Comparison of ENCODE assay signal across 21 cellular contexts in the genomic region with DNA sequence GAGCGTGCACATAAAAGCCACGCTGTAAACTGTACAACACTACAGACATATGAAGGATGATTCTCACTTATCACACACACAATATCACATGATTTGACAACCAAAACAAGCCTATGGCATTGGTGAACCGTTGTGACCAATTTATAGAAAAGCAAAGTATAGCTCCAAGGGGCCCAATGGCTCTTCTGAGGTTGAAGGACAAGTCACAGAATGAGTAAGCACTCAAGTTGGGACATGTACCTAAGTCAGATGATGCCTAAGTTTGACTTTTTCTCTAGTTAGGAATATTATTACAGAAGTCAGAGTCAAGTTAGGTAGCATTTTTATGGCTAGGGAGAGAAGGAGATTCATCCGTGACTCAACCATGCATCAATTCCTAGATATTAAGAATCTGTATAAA. TPM values are rescaled to one million over a fixed set of nuclear protein-coding genes. Genes with fewer than 3 reads are reported as not detected.
DNase-seq lines count a peak whose midpoint lies in the region; ATAC-seq, FAIRE-seq and TF ChIP-seq lines count a peak whose summit lies in the region.
"Had no signal": no experiment of that assay in that cellular context is flagged by ENCODE, and none has a peak within 500 bp of the region (broad histone marks: within the 10 kb centered on the region; RNA-seq: fewer than 3 reads in every experiment).

No MANE protein-coding gene starts in this region.

- H3K27me3 ChIP-seq in mammary epithelial cell (ENCODE audit: insufficient read depth, low read length) (no peaks in the 10 kb centered on the region), A673 (replicated peaks; ENCODE audit: insufficient read depth, low read depth, low read length, poor library complexity) (no peaks in the 10 kb centered on the region)
- H3K27me3 ChIP-seq: esophagus muscularis mucosa had no signal

- H3K9ac ChIP-seq in mammary epithelial cell (ENCODE audit: insufficient read depth, low read length) (no peak overlapping the region), kidney (ENCODE audit: low read length in 2 of 2) (no peak overlapping the region)

- TF ChIP-seq CTCF in mammary epithelial cell (conservative IDR thresholded peaks at IDR 0.05 in 1 of 2, IDR thresholded peaks at IDR 0.05 in 1 of 2; ENCODE audit: extremely low read depth in 1 of 2, insufficient read depth in 1 of 2, low read depth in 1 of 2, low read length in 2 of 2) (no peak), A673 (conservative IDR thresholded peaks at IDR 0.05; ENCODE audit: low read depth, low read length) (no peak), kidney (IDR thresholded peaks at IDR 0.05; ENCODE audit: borderline replicate concordance, extremely low read depth, insufficient read depth) (no peak)

- peaks cover 4% of the 10 kb centered on the region for H3K9me3 Mint-ChIP-seq in activated CD4-positive, alpha-beta T cell treated with anti-CD3 and anti-CD28 coated beads, Interleukin-2, amount 10 ng/mL, durations not matched to agents 7 days and 5 days
- H3K9me3 Mint-ChIP-seq: activated T-cell treated with anti-CD3 and anti-CD28 coated beads, Interleukin-2, amount 50 U/mL, for 24 hours; naive thymus-derived CD8-positive, alpha-beta T cell; T-cell had no signal

- no peak for FAIRE-seq in kidney (lab: Jason Lieb, UNC)
- FAIRE-seq: colon, urothelium cell line had no signal

- no peak overlapping the region for H3K4me3 ChIP-seq in mammary epithelial cell (replicated peaks in 1 of 3; ENCODE audit: insufficient read depth in 1 of 3, low read depth in 2 of 3, low read length in 3 of 3)
- no peak overlapping the region for H3K4me3 ChIP-seq in A673 (ENCODE audit: low read depth, low read length, poor library complexity, severe bottlenecking)
- H3K4me3 ChIP-seq in kidney (ENCODE audit: low read length in 2 of 2): no peak overlapping the region
- H3K4me3 ChIP-seq: esophagus muscularis mucosa, PC-9 had no signal

- intact Hi-C loops in mammary epithelial cell (cut with micrococcal nuclease): no loop called here
- intact Hi-C loops in A673 (cut with micrococcal nuclease; ENCODE audit: unreplicated experiment): no loop called here
- intact Hi-C loops in kidney (cut with DNase I): no loop called here

- no peak overlapping the region for H3K27ac Mint-ChIP-seq in activated CD4-positive, alpha-beta T cell treated with anti-CD3 and anti-CD28 coated beads, Interleukin-2, amount 10 ng/mL, durations not matched to agents 7 days and 5 days
- H3K27ac Mint-ChIP-seq: activated T-cell treated with anti-CD3 and anti-CD28 coated beads, Interleukin-2, amount 50 U/mL, for 24 hours; naive thymus-derived CD8-positive, alpha-beta T cell; T-cell had no signal

- H3K36me3 ChIP-seq in mammary epithelial cell (ENCODE audit: insufficient read depth, low read length) (no peaks in the 10 kb centered on the region), A673 (ENCODE audit: insufficient read depth, low read length, poor library complexity, severe bottlenecking) (no peaks in the 10 kb centered on the region), kidney (ENCODE audit: control insufficient read depth in 1 of 2, insufficient read depth in 2 of 2, low read length in 2 of 2) (peaks cover 23 to 32% of the 10 kb centered on the region in 2 donors)

- no peak overlapping the region for H3K4me3 Mint-ChIP-seq in activated CD4-positive, alpha-beta T cell treated with anti-CD3 and anti-CD28 coated beads, Interleukin-2, amount 10 ng/mL, durations not matched to agents 7 days and 5 days
- H3K4me3 Mint-ChIP-seq: activated T-cell treated with anti-CD3 and anti-CD28 coated beads, Interleukin-2, amount 50 U/mL, for 24 hours; naive thymus-derived CD8-positive, alpha-beta T cell; T-cell had no signal

- in situ Hi-C loops in mammary epithelial cell (cut with MboI; ENCODE audit: low sequenced_read_pairs in 2 of 2): no loop called here

- peaks cover 4% of the 10 kb centered on the region for H3K27me3 Mint-ChIP-seq in activated CD4-positive, alpha-beta T cell treated with anti-CD3 and anti-CD28 coated beads, Interleukin-2, amount 10 ng/mL, durations not matched to agents 7 days and 5 days

- 67% methylated on average over 4 of the region's 4 CpGs for WGBS in mammary epithelial cell (ENCODE audit: low coverage, missing lambda C conversion rate)

- peaks cover 14% of the 10 kb centered on the region for H3K4me1 ChIP-seq in mammary epithelial cell (ENCODE audit: insufficient read depth, low read length)
- no peaks in the 10 kb centered on the region for H3K4me1 ChIP-seq in A673 (ENCODE audit: insufficient read depth, low read length, poor library complexity, severe bottlenecking)
- H3K4me1 ChIP-seq in kidney (ENCODE audit: control insufficient read depth in 1 of 2, insufficient read depth in 1 of 2, low read depth in 1 of 2, low read length in 2 of 2): peaks cover 40 to 49% of the 10 kb centered on the region in 2 donors

- H3K4me2 ChIP-seq in mammary epithelial cell (ENCODE audit: insufficient read depth, low read depth, low read length): no peak overlapping the region
- H3K4me2 ChIP-seq: PC-9 had no signal

- BruUV-seq in mammary epithelial cell (replicated peaks; lab: Mats Ljungman, UMichigan) (no TSS peak), A673 (replicated peaks; lab: Mats Ljungman, UMichigan) (no TSS peak)

- no peaks in the 10 kb centered on the region for H3K9me3 ChIP-seq in mammary epithelial cell (replicated peaks; ENCODE audit: insufficient read depth, low read length)
- H3K9me3 ChIP-seq in A673 (ENCODE audit: low read depth, low read length, poor library complexity, severe bottlenecking): no peaks in the 10 kb centered on the region
- no peaks in the 10 kb centered on the region for H3K9me3 ChIP-seq in kidney (ENCODE audit: control insufficient read depth in 1 of 2, low read length in 2 of 2)
- H3K9me3 ChIP-seq: esophagus muscularis mucosa had no signal

- H3K27ac ChIP-seq in mammary epithelial cell (ENCODE audit: insufficient read depth, low read depth, low read length) (no peak overlapping the region), A673 (ENCODE audit: low read depth, low read length, poor library complexity, severe bottlenecking) (no peak overlapping the region), kidney (ENCODE audit: low read depth in 2 of 2, low read length in 2 of 2) (no peak overlapping the region)
- H3K27ac ChIP-seq: esophagus muscularis mucosa, PC-9 had no signal

- no peaks in the 10 kb centered on the region for H3K36me3 Mint-ChIP-seq in activated CD4-positive, alpha-beta T cell treated with anti-CD3 and anti-CD28 coated beads, Interleukin-2, amount 10 ng/mL, durations not matched to agents 7 days and 5 days (ENCODE audit: low read depth)
- H3K36me3 Mint-ChIP-seq: naive thymus-derived CD8-positive, alpha-beta T cell; T-cell had no signal

- CTCF ChIA-PET in mammary epithelial cell (lab: Charles Lee; ENCODE audit: low non-redundant PET) (no interaction called here), A673 (lab: Charles Lee) (no interaction called here)
- CTCF ChIA-PET in activated CD4-positive, alpha-beta T cell treated with anti-CD3 and anti-CD28 coated beads, Interleukin-2, amount 10 ng/mL, durations not matched to agents 7 days and 5 days (lab: Charles Lee): no interaction called here

- no peaks in the 10 kb centered on the region for H3K79me2 ChIP-seq in mammary epithelial cell (ENCODE audit: insufficient read depth, low read length)

- peak; percentile 68 for ATAC-seq in GM18858 (IDR thresholded peaks at IDR 0.05; ENCODE audit: unreplicated experiment)
- peak; percentile 68 for ATAC-seq in GM21529 (IDR thresholded peaks at IDR 0.05; ENCODE audit: unreplicated experiment)
- peak; percentile 66 for ATAC-seq in HG03103 (IDR thresholded peaks at IDR 0.05; ENCODE audit: low read depth, unreplicated experiment)
- ATAC-seq: left ventricle myocardium superior; naive thymus-derived CD8-positive, alpha-beta T cell; T-cell had no signal

- H3K4me1 Mint-ChIP-seq in activated CD4-positive, alpha-beta T cell treated with anti-CD3 and anti-CD28 coated beads, Interleukin-2, amount 10 ng/mL, durations not matched to agents 7 days and 5 days: no peaks in the 10 kb centered on the region
- H3K4me1 Mint-ChIP-seq: naive thymus-derived CD8-positive, alpha-beta T cell; T-cell had no signal

- H4K20me1 ChIP-seq in mammary epithelial cell (ENCODE audit: insufficient read depth, low read length): no peaks in the 10 kb centered on the region

- POLR2A ChIA-PET in A673 (lab: Charles Lee; ENCODE audit: low non-redundant PET): no interaction called here
- POLR2A ChIA-PET in activated CD4-positive, alpha-beta T cell treated with anti-CD3 and anti-CD28 coated beads, Interleukin-2, amount 10 ng/mL, durations not matched to agents 7 days and 5 days (lab: Charles Lee): no interaction called here

- no peak overlapping the region for H2AFZ ChIP-seq in mammary epithelial cell (ENCODE audit: low read depth, low read length)
- H2AFZ ChIP-seq: PC-9 had no signal

- peak; percentile 80 for DNase-seq in mammary epithelial cell
- no peak for DNase-seq in A673 (ENCODE audit: low spot score)
- DNase-seq in activated CD4-positive, alpha-beta T cell treated with anti-CD3 and anti-CD28 coated beads, Interleukin-2, amount 10 ng/mL, durations not matched to agents 7 days and 5 days: no peak
- no peak for DNase-seq in stimulated activated naive CD4-positive, alpha-beta T cell (lab: John Stamatoyannopoulos, UW)
- no peak for DNase-seq in kidney
- DNase-seq: activated CD4-positive, alpha-beta T cell treated with anti-CD3 and anti-CD28 coated beads for 1 hour; activated T-cell treated with anti-CD3 and anti-CD28 coated beads, Interleukin-2, amount 50 U/mL, for 24 hours; AML-193; DMS53; left ventricle myocardium superior; naive thymus-derived CD8-positive, alpha-beta T cell; NCI-H226; PC-9; stimulated activated CD8-positive, alpha-beta memory T cell treated with anti-CD3 and anti-CD28 coated beads, Interleukin-4, amount 100 ng/mL, for 48 hours; T-cell had no signal

- dilution Hi-C loops in mammary epithelial cell (cut with HindIII; ENCODE audit: low sequenced_read_pairs): no loop called here

RNA-seq across cellular contexts. Expression of gene PLPP3, which starts 45.7 kb away (rescaled TPM):
- 10 to 100 TPM in 1 of 2 donors, 1 to 10 TPM in 1; 1.3 to 16.2 TPM for total RNA-seq in mammary epithelial cell
- polyA plus RNA-seq in mammary epithelial cell: 2.4 TPM
- 17.2 TPM for polyA minus RNA-seq in mammary epithelial cell
- 0.39 and 0.79 TPM in 2 replicates for total RNA-seq in A673 (2021)
- not detected for total RNA-seq in activated CD4-positive, alpha-beta T cell treated with anti-CD3 and anti-CD28 coated beads, Interleukin-2, amount 10 ng/mL, durations not matched to agents 7 days and 5 days
- total RNA-seq in kidney: 107 TPM
- polyA plus RNA-seq in kidney (ENCODE audit: insufficient read depth, low read depth, low replicate concordance): 100 TPM
- total RNA-seq: naive thymus-derived CD8-positive, alpha-beta T cell had no signal
- polyA plus RNA-seq: naive thymus-derived CD8-positive, alpha-beta T cell had no signal
